ENCODE assay signal across 8 cellular contexts in genomic region chr5:71782393-71782770, GRCh38.
DNase-seq lines count a peak whose midpoint lies in the region; ATAC-seq and TF ChIP-seq lines count a peak whose summit lies in the region.

No MANE protein-coding gene starts in this region.

- no peaks in the 10 kb centered on the region for H3K27me3 Mint-ChIP-seq in brain

- H3K27me3 ChIP-seq in heart right ventricle, result no peaks in the 10 kb centered on the region
- no peaks in the 10 kb centered on the region for H3K27me3 ChIP-seq in stomach smooth muscle (ENCODE audit: control insufficient read depth in 1 of 2, insufficient read depth in 2 of 2, low read length in 2 of 2)
- H3K27me3 ChIP-seq in colonic mucosa, result no peaks in the 10 kb centered on the region

- no peaks in the 10 kb centered on the region for H3K36me3 Mint-ChIP-seq in brain

- peak overlapping the region; percentile 64 to 98 (median 89) for H3K27ac Mint-ChIP-seq in brain

- ATAC-seq in heart right ventricle (no peak), Right ventricle myocardium inferior (no peak), HG02943 (IDR thresholded peaks at IDR 0.05; ENCODE audit: low read depth, unreplicated experiment) (peak; percentile 40)

- peak overlapping the region in 4 of 5 experiments; percentile 17 to 79 (median 72) for H3K4me3 Mint-ChIP-seq in brain

- peaks cover 30% of the 10 kb centered on the region for H3K4me1 Mint-ChIP-seq in brain

- no peak for TF ChIP-seq CTCF in heart right ventricle (IDR thresholded peaks at IDR 0.05)
- no peak for TF ChIP-seq CTCF in brain (conservative IDR thresholded peaks at IDR 0.05)
- no peak for TF ChIP-seq CTCF in colonic mucosa (IDR thresholded peaks at IDR 0.05)

- H3K36me3 ChIP-seq in heart right ventricle (no peaks in the 10 kb centered on the region), stomach smooth muscle (ENCODE audit: control insufficient read depth in 2 of 2, insufficient read depth in 2 of 2, low read length in 2 of 2) (no peaks in the 10 kb centered on the region), colonic mucosa (no peaks in the 10 kb centered on the region)

- H3K4me3 ChIP-seq in heart right ventricle, result peak overlapping the region in 6 of 10 donors; percentile 20 to 37 (median 34)
- peak overlapping the region; percentile 50 to 74 for H3K4me3 ChIP-seq in stomach smooth muscle (ENCODE audit: low read length in 2 of 2)
- no peak overlapping the region for H3K4me3 ChIP-seq in colonic mucosa

- intact Hi-C loops in heart right ventricle (cut with DNase I), result loop anchor here (2.0 to 10.0 kb wide), 15 partner anchors 48 to 532 kb away; partner anchors contain the start of gene MAP1B (in 6 of the 10)
- intact Hi-C loops in Right ventricle myocardium inferior (cut with DNase I), result loop anchor here (5.0 kb wide), 2 partner anchors 235 to 325 kb away; partner anchors contain the start of gene MAP1B
- intact Hi-C loops in colonic mucosa (cut with DNase I), result loop anchor here (2.0 kb wide), 2 partner anchors 236 to 526 kb away; no protein-coding TSS in a partner anchor

- H3K9ac ChIP-seq in stomach smooth muscle (ENCODE audit: low read length in 2 of 2) (peak overlapping the region; percentile 32 to 62), colonic mucosa (ENCODE audit: low read depth in 2 of 2, low read length in 2 of 2) (peak overlapping the region in 1 of 2 donors; percentile 3)

- H3K9me3 Mint-ChIP-seq in brain, result peaks cover 0 to 2% (median 0%) of the 10 kb centered on the region in 5 experiments

- H3K9me3 ChIP-seq in heart right ventricle (no peaks in the 10 kb centered on the region), stomach smooth muscle (ENCODE audit: control insufficient read depth in 2 of 2, low read length in 2 of 2) (no peaks in the 10 kb centered on the region), colonic mucosa (no peaks in the 10 kb centered on the region)

- H3K27ac ChIP-seq in heart right ventricle, result peak overlapping the region in 2 of 10 donors; percentile 28 to 41
- H3K27ac ChIP-seq in stomach smooth muscle (ENCODE audit: low read length), result peak overlapping the region; percentile 75
- no peak overlapping the region for H3K27ac ChIP-seq in colonic mucosa

- peaks cover 0 to 16% (median 5%) of the 10 kb centered on the region in 9 donors for H3K4me1 ChIP-seq in heart right ventricle
- H3K4me1 ChIP-seq in stomach smooth muscle (ENCODE audit: control insufficient read depth, insufficient read depth, low read length), result peaks cover 16% of the 10 kb centered on the region
- no peaks in the 10 kb centered on the region for H3K4me1 ChIP-seq in colonic mucosa

- WGBS in heart right ventricle, 2 donors, result 90 to 97% methylated on average over 3 of the region's 3 CpGs

- DNase-seq in heart right ventricle (no peak), Right ventricle myocardium inferior (ENCODE audit: missing footprints) (no peak), colonic mucosa (no peak), SW 1271 (lab: John Stamatoyannopoulos, UW) (no peak), iPS-NIHi7 (ENCODE audit: extremely low spot score) (no peak)
